Comparison of ENCODE assay signal across 15 cellular contexts in genomic region chrX:80430826-80431501, GRCh38. TPM values are rescaled to one million over a fixed set of nuclear protein-coding genes. Genes with fewer than 3 reads are reported as not detected.
DNase-seq lines count a peak whose midpoint lies in the region; ATAC-seq, FAIRE-seq and TF ChIP-seq lines count a peak whose summit lies in the region.
"Had no signal": no experiment of that assay in that cellular context is flagged by ENCODE, and none has a peak within 500 bp of the region (broad histone marks: within the 10 kb centered on the region; RNA-seq: fewer than 3 reads in every experiment).

No MANE protein-coding gene starts in this region.

- DNase-seq in activated CD4-positive, alpha-beta memory T cell treated with anti-CD3 and anti-CD28 coated beads for 36 hours = peak; percentile 8
- no peak for DNase-seq in activated CD4-positive, alpha-beta memory T cell treated with anti-CD3 and anti-CD28 coated beads, Interleukin-2, amount 10 ng/mL, durations not matched to agents 7 days and 5 days
- DNase-seq in astrocyte (ENCODE audit: low read depth) (no peak), smooth muscle cell (lab: John Stamatoyannopoulos, UW; ENCODE audit: unreplicated experiment) (no peak), dermis blood vessel endothelial cell (no peak)
- no peak for DNase-seq in effector CD4-positive, alpha-beta T cell
- DNase-seq: body of pancreas, DMS79 treated with DMSO at 0.1 percent for 48 hours, hippocampal formation had no signal

- H3K4me1 ChIP-seq in astrocyte (ENCODE audit: insufficient read depth, low read length) (no peaks in the 10 kb centered on the region), smooth muscle cell (ENCODE audit: low read depth) (no peaks in the 10 kb centered on the region)
- H3K4me1 ChIP-seq: body of pancreas, prostate gland had no signal

- H3K9ac ChIP-seq in astrocyte (ENCODE audit: low read length) (no peak overlapping the region), smooth muscle cell (ENCODE audit: low read depth) (no peak overlapping the region)

- no peaks in the 10 kb centered on the region for H3K27me3 Mint-ChIP-seq in activated CD4-positive, alpha-beta memory T cell treated with anti-CD3 and anti-CD28 coated beads for 36 hours
- H3K27me3 Mint-ChIP-seq in activated CD4-positive, alpha-beta memory T cell treated with anti-CD3 and anti-CD28 coated beads, Interleukin-2, amount 10 ng/mL, durations not matched to agents 7 days and 5 days = no peaks in the 10 kb centered on the region
- no peaks in the 10 kb centered on the region for H3K27me3 Mint-ChIP-seq in astrocyte (ENCODE audit: low read depth, unreplicated experiment)
- H3K27me3 Mint-ChIP-seq: stimulated activated memory B cell treated with anti-CD40 and anti-IgM and Interleukin-4, amounts not matched to agents 10 μg/mL and 1 μg/mL and 100 μg/mL, for 72 hours had no signal

- H3K4me2 ChIP-seq in astrocyte (ENCODE audit: low read length) (no peak overlapping the region), smooth muscle cell (no peak overlapping the region)

- no peak for ATAC-seq in HG02840 (IDR thresholded peaks at IDR 0.05; ENCODE audit: low FRiP score, unreplicated experiment)
- ATAC-seq: body of pancreas; stimulated activated memory B cell treated with anti-CD40 and anti-IgM and Interleukin-4, amounts not matched to agents 10 μg/mL and 1 μg/mL and 100 μg/mL, for 72 hours had no signal

- H3K4me3 ChIP-seq in astrocyte (ENCODE audit: insufficient read depth, low read depth, low read length) (no peak overlapping the region), smooth muscle cell (no peak overlapping the region)
- H3K4me3 ChIP-seq: body of pancreas, prostate gland, SK-N-MC had no signal

- no peak overlapping the region for H3K4me3 Mint-ChIP-seq in activated CD4-positive, alpha-beta memory T cell treated with anti-CD3 and anti-CD28 coated beads for 36 hours
- H3K4me3 Mint-ChIP-seq in activated CD4-positive, alpha-beta memory T cell treated with anti-CD3 and anti-CD28 coated beads, Interleukin-2, amount 10 ng/mL, durations not matched to agents 7 days and 5 days = no peak overlapping the region
- no peak overlapping the region for H3K4me3 Mint-ChIP-seq in astrocyte (ENCODE audit: unreplicated experiment)
- H3K4me3 Mint-ChIP-seq: stimulated activated memory B cell treated with anti-CD40 and anti-IgM and Interleukin-4, amounts not matched to agents 10 μg/mL and 1 μg/mL and 100 μg/mL, for 72 hours had no signal

- no peak overlapping the region for H3K27ac Mint-ChIP-seq in activated CD4-positive, alpha-beta memory T cell treated with anti-CD3 and anti-CD28 coated beads for 36 hours
- no peak overlapping the region for H3K27ac Mint-ChIP-seq in activated CD4-positive, alpha-beta memory T cell treated with anti-CD3 and anti-CD28 coated beads, Interleukin-2, amount 10 ng/mL, durations not matched to agents 7 days and 5 days
- H3K27ac Mint-ChIP-seq in astrocyte (ENCODE audit: unreplicated experiment) = no peak overlapping the region
- H3K27ac Mint-ChIP-seq: stimulated activated memory B cell treated with anti-CD40 and anti-IgM and Interleukin-4, amounts not matched to agents 10 μg/mL and 1 μg/mL and 100 μg/mL, for 72 hours had no signal

- H3K27me3 ChIP-seq in astrocyte (ENCODE audit: insufficient read depth, low read length) = no peaks in the 10 kb centered on the region
- no peaks in the 10 kb centered on the region for H3K27me3 ChIP-seq in smooth muscle cell (ENCODE audit: low read depth)
- H3K27me3 ChIP-seq: body of pancreas had no signal

- H3K9me3 Mint-ChIP-seq in activated CD4-positive, alpha-beta memory T cell treated with anti-CD3 and anti-CD28 coated beads for 36 hours = no peaks in the 10 kb centered on the region
- H3K9me3 Mint-ChIP-seq in activated CD4-positive, alpha-beta memory T cell treated with anti-CD3 and anti-CD28 coated beads, Interleukin-2, amount 10 ng/mL, durations not matched to agents 7 days and 5 days = no peaks in the 10 kb centered on the region
- H3K9me3 Mint-ChIP-seq in astrocyte (ENCODE audit: unreplicated experiment) = peaks cover 4% of the 10 kb centered on the region

- H3K27ac ChIP-seq in astrocyte (ENCODE audit: low read depth, low read length) (no peak overlapping the region), smooth muscle cell (ENCODE audit: low read depth) (no peak overlapping the region)
- H3K27ac ChIP-seq: body of pancreas, prostate gland, SK-N-MC had no signal

- no peaks in the 10 kb centered on the region for H3K9me3 ChIP-seq in astrocyte (ENCODE audit: insufficient read depth, low read depth, low read length)
- no peaks in the 10 kb centered on the region for H3K9me3 ChIP-seq in smooth muscle cell (replicated peaks; ENCODE audit: low read depth)
- H3K9me3 ChIP-seq: body of pancreas, prostate gland had no signal

- TF ChIP-seq CTCF in LNCAP (IDR thresholded peaks at IDR 0.05) = peak; percentile 35; the same call in 1 of the 2 replicates
- TF ChIP-seq CTCF in astrocyte (IDR thresholded peaks at IDR 0.05; ENCODE audit: insufficient read depth, low read depth, low read length) = no peak
- TF ChIP-seq CTCF in smooth muscle cell (IDR thresholded peaks at IDR 0.05; ENCODE audit: borderline replicate concordance, insufficient read depth, poor library complexity, severe bottlenecking) = peak; percentile 28

- no peaks in the 10 kb centered on the region for H3K36me3 ChIP-seq in astrocyte (ENCODE audit: insufficient read depth, low read length)
- H3K36me3 ChIP-seq in smooth muscle cell (ENCODE audit: low read depth) = no peaks in the 10 kb centered on the region
- H3K36me3 ChIP-seq: prostate gland had no signal

- H2AFZ ChIP-seq in astrocyte (ENCODE audit: low read depth, low read length) = no peak overlapping the region
- no peak overlapping the region for H2AFZ ChIP-seq in smooth muscle cell (ENCODE audit: low read depth)

- no peaks in the 10 kb centered on the region for H3K79me2 ChIP-seq in astrocyte (ENCODE audit: insufficient read depth, low read length)
- H3K79me2 ChIP-seq in smooth muscle cell (ENCODE audit: low read depth) = no peaks in the 10 kb centered on the region

- WGBS in smooth muscle cell (ENCODE audit: low lambda C conversion rate) = 58% methylated on average over 3 of the region's 3 CpGs

- CTCF ChIA-PET in activated CD4-positive, alpha-beta memory T cell treated with anti-CD3 and anti-CD28 coated beads for 36 hours (lab: Charles Lee) = no interaction called here
- CTCF ChIA-PET in activated CD4-positive, alpha-beta memory T cell treated with anti-CD3 and anti-CD28 coated beads, Interleukin-2, amount 10 ng/mL, durations not matched to agents 7 days and 5 days (lab: Charles Lee) = no interaction called here

- H3F3A ChIP-seq in smooth muscle cell (ENCODE audit: low read depth) = no peaks in the 10 kb centered on the region

- no peaks in the 10 kb centered on the region for H4K20me1 ChIP-seq in astrocyte (ENCODE audit: insufficient read depth, low read length)
- H4K20me1 ChIP-seq in smooth muscle cell (ENCODE audit: low read depth) = no peaks in the 10 kb centered on the region

- peak; percentile 77 for FAIRE-seq in astrocyte (lab: Jason Lieb, UNC)

- POLR2A ChIA-PET in activated CD4-positive, alpha-beta memory T cell treated with anti-CD3 and anti-CD28 coated beads for 36 hours (lab: Charles Lee) = no interaction called here
- POLR2A ChIA-PET in activated CD4-positive, alpha-beta memory T cell treated with anti-CD3 and anti-CD28 coated beads, Interleukin-2, amount 10 ng/mL, durations not matched to agents 7 days and 5 days (lab: Charles Lee) = no interaction called here

- no peaks in the 10 kb centered on the region for H3K4me1 Mint-ChIP-seq in activated CD4-positive, alpha-beta memory T cell treated with anti-CD3 and anti-CD28 coated beads for 36 hours (ENCODE audit: low read depth)
- H3K4me1 Mint-ChIP-seq in activated CD4-positive, alpha-beta memory T cell treated with anti-CD3 and anti-CD28 coated beads, Interleukin-2, amount 10 ng/mL, durations not matched to agents 7 days and 5 days = no peaks in the 10 kb centered on the region
- peaks cover 3% of the 10 kb centered on the region for H3K4me1 Mint-ChIP-seq in astrocyte (ENCODE audit: low read depth, unreplicated experiment)
- H3K4me1 Mint-ChIP-seq: stimulated activated memory B cell treated with anti-CD40 and anti-IgM and Interleukin-4, amounts not matched to agents 10 μg/mL and 1 μg/mL and 100 μg/mL, for 72 hours had no signal

- no peaks in the 10 kb centered on the region for H3K36me3 Mint-ChIP-seq in activated CD4-positive, alpha-beta memory T cell treated with anti-CD3 and anti-CD28 coated beads for 36 hours
- H3K36me3 Mint-ChIP-seq in activated CD4-positive, alpha-beta memory T cell treated with anti-CD3 and anti-CD28 coated beads, Interleukin-2, amount 10 ng/mL, durations not matched to agents 7 days and 5 days (ENCODE audit: low read depth) = no peaks in the 10 kb centered on the region
- H3K36me3 Mint-ChIP-seq in astrocyte (ENCODE audit: low read depth, unreplicated experiment) = no peaks in the 10 kb centered on the region
- H3K36me3 Mint-ChIP-seq: stimulated activated memory B cell treated with anti-CD40 and anti-IgM and Interleukin-4, amounts not matched to agents 10 μg/mL and 1 μg/mL and 100 μg/mL, for 72 hours had no signal

- intact Hi-C loops in activated CD4-positive, alpha-beta memory T cell treated with anti-CD3 and anti-CD28 coated beads for 36 hours (cut with micrococcal nuclease) = loop anchor here (2.0 kb wide), 1 partner anchor 148 kb away; no protein-coding TSS in a partner anchor

RNA-seq across cellular contexts. Expression of gene TENT5D, which starts 10.7 kb away (rescaled TPM):
- not detected for total RNA-seq in activated CD4-positive, alpha-beta memory T cell treated with anti-CD3 and anti-CD28 coated beads for 36 hours
- total RNA-seq in activated CD4-positive, alpha-beta memory T cell treated with anti-CD3 and anti-CD28 coated beads, Interleukin-2, amount 10 ng/mL, durations not matched to agents 7 days and 5 days = not detected
- not detected in 2 replicates for total RNA-seq in astrocyte
- 0.04 TPM in 1 of 2 replicates, not detected in the other for total RNA-seq in smooth muscle cell
- not detected in 2 replicates for polyA plus RNA-seq in smooth muscle cell
- total RNA-seq in dermis blood vessel endothelial cell = not detected in 2 replicates
- total RNA-seq: body of pancreas, mesenteric fat pad had no signal
